ENCODE assay signal across 35 cellular contexts in the genomic region with DNA sequence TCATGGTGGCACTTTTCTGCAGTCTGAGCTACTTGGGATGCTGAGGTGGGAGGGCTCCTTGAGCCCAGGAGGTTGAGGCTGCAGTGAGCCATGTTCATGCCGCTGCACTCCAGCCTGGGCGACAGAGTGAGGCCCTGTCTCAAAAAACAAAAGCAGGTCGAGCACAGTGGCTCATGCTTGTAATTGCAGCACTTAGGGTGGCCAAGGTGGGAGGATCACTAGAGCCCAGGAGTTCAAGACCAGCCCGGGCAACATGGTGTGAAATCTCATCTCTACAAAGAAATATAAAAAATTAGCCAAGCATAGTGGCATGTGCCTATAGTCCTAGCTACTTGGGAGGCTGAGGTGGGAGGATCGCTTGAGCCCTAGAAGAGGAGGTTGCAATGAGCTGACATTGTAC. TPM values are rescaled to one million over a fixed set of nuclear protein-coding genes. Genes with fewer than 3 reads are reported as not detected.
"Had no signal": no experiment of that assay in that cellular context is flagged by ENCODE, and none has a peak within 500 bp of the region (broad histone marks: within the 10 kb centered on the region; RNA-seq: fewer than 3 reads in every experiment).

No MANE protein-coding gene starts in this region.

- H3K36me3 ChIP-seq: transverse colon, uterus had no signal

- H3K36me3 Mint-ChIP-seq: natural killer cell treated with Interleukin-12 subunit alpha and Interleukin-12 subunit beta and Interleukin-15 and Interleukin-18, amount 100 ng/mL, for 72 hours had no signal

- DNase-seq: naive thymus-derived CD8-positive, alpha-beta T cell; nephron progenitor cell; nucleus accumbens; psoas muscle; right cardiac atrium; spleen; stimulated activated CD4-positive, alpha-beta T cell treated with anti-CD3 and anti-CD28 coated beads, Interleukin-12 subunit alpha, Interleukin-12 subunit beta, amount 100 ng/mL, for 4 hours; stimulated activated CD4-positive, alpha-beta T cell treated with anti-CD3 and anti-CD28 coated beads, Interleukin-1b, Interleukin-23, amount 100 ng/mL, for 48 hours; stimulated activated CD4-positive, alpha-beta T cell treated with anti-CD3 and anti-CD28 coated beads, Interleukin-4, amount 100 ng/mL, for 1 hour; stimulated activated CD4-positive, alpha-beta T cell treated with anti-CD3 and anti-CD28 coated beads, Interleukin-4, amount 100 ng/mL, for 4 hours; stimulated activated CD8-positive, alpha-beta memory T cell treated with anti-CD3 and anti-CD28 coated beads, Interleukin-4, amount 100 ng/mL, for 48 hours; stimulated activated naive CD4-positive, alpha-beta T cell; stimulated activated naive CD8-positive, alpha-beta T cell treated with anti-CD3 and anti-CD28 coated beads, Interleukin-15, amount 100 ng/mL, for 72 hours; stimulated activated naive CD8-positive, alpha-beta T cell treated with anti-CD3 and anti-CD28 coated beads, Interleukin-15, Interleukin-2, amounts not matched to agents 100 U/mL and 50 U/mL, for 24 hours; substantia nigra; testis; transverse colon; upper lobe of right lung; uterus had no signal

- H3K27me3 Mint-ChIP-seq: naive thymus-derived CD8-positive, alpha-beta T cell; natural killer cell treated with Interleukin-12 subunit alpha and Interleukin-12 subunit beta and Interleukin-15 and Interleukin-18, amount 100 ng/mL, for 72 hours; stimulated activated memory B cell treated with anti-CD40 and anti-IgM and Interleukin-4, amounts not matched to agents 10 μg/mL and 1 μg/mL and 100 μg/mL, for 72 hours; stimulated activated naive CD8-positive, alpha-beta T cell treated with anti-CD3 and anti-CD28 coated beads, Interleukin-15, amount 100 ng/mL, for 72 hours had no signal

- H3K4me3 Mint-ChIP-seq: naive thymus-derived CD8-positive, alpha-beta T cell; natural killer cell treated with Interleukin-12 subunit alpha and Interleukin-12 subunit beta and Interleukin-15 and Interleukin-18, amount 100 ng/mL, for 72 hours; nephron progenitor cell; neural crest cell; stimulated activated memory B cell treated with anti-CD40 and anti-IgM and Interleukin-4, amounts not matched to agents 10 μg/mL and 1 μg/mL and 100 μg/mL, for 72 hours; stimulated activated naive CD8-positive, alpha-beta T cell treated with anti-CD3 and anti-CD28 coated beads, Interleukin-15, amount 100 ng/mL, for 72 hours; type B pancreatic cell had no signal

- H3K9ac ChIP-seq: parathyroid adenoma had no signal

- H3K79me2 ChIP-seq: parathyroid adenoma had no signal

- H3K4me2 ChIP-seq: smooth muscle cell had no signal

- H2AFZ ChIP-seq: parathyroid adenoma had no signal

- H3K27me3 ChIP-seq: neutrophil, spleen, suprapubic skin, testis, tibial artery, transverse colon, upper lobe of right lung, uterus had no signal

- H3K4me1 ChIP-seq: parathyroid adenoma, psoas muscle, suprapubic skin, testis, upper lobe of right lung, uterus had no signal

- H3K27ac Mint-ChIP-seq: naive thymus-derived CD8-positive, alpha-beta T cell; natural killer cell treated with Interleukin-12 subunit alpha and Interleukin-12 subunit beta and Interleukin-15 and Interleukin-18, amount 100 ng/mL, for 72 hours; progenitor cell of endocrine pancreas; stimulated activated memory B cell treated with anti-CD40 and anti-IgM and Interleukin-4, amounts not matched to agents 10 μg/mL and 1 μg/mL and 100 μg/mL, for 72 hours; stimulated activated naive CD8-positive, alpha-beta T cell treated with anti-CD3 and anti-CD28 coated beads, Interleukin-15, amount 100 ng/mL, for 72 hours; type B pancreatic cell had no signal

- H3K9me3 Mint-ChIP-seq: naive thymus-derived CD8-positive, alpha-beta T cell; natural killer cell treated with Interleukin-12 subunit alpha and Interleukin-12 subunit beta and Interleukin-15 and Interleukin-18, amount 100 ng/mL, for 72 hours; nephron progenitor cell; neural crest cell; stimulated activated memory B cell treated with anti-CD40 and anti-IgM and Interleukin-4, amounts not matched to agents 10 μg/mL and 1 μg/mL and 100 μg/mL, for 72 hours; stimulated activated naive CD8-positive, alpha-beta T cell treated with anti-CD3 and anti-CD28 coated beads, Interleukin-15, amount 100 ng/mL, for 72 hours; type B pancreatic cell had no signal

- ATAC-seq: naive thymus-derived CD8-positive, alpha-beta T cell; natural killer cell treated with Interleukin-12 subunit alpha and Interleukin-12 subunit beta and Interleukin-15 and Interleukin-18, amount 100 ng/mL, for 72 hours; psoas muscle; right cardiac atrium; sciatic nerve; stimulated activated memory B cell treated with anti-CD40 and anti-IgM and Interleukin-4, amounts not matched to agents 10 μg/mL and 1 μg/mL and 100 μg/mL, for 72 hours; stimulated activated naive CD8-positive, alpha-beta T cell treated with anti-CD3 and anti-CD28 coated beads, Interleukin-15, amount 100 ng/mL, for 72 hours; stimulated activated naive CD8-positive, alpha-beta T cell treated with anti-CD3 and anti-CD28 coated beads, Interleukin-15, Interleukin-2, amounts not matched to agents 100 U/mL and 50 U/mL, for 24 hours; upper lobe of right lung had no signal

- H3K9me3 ChIP-seq: neutrophil, psoas muscle, spleen, suprapubic skin, testis, tibial artery, transverse colon, upper lobe of right lung, uterus had no signal

- H3K4me3 ChIP-seq: psoas muscle, skin epidermis, smooth muscle cell, spleen, suprapubic skin, testis, tibial artery, transverse colon, upper lobe of right lung, uterus had no signal

- H3K27ac ChIP-seq: neutrophil, parathyroid adenoma, psoas muscle, skin epidermis, spleen, suprapubic skin, testis, tibial artery, transverse colon, upper lobe of right lung, uterus had no signal

RNA-seq across cellular contexts. Expression of a gene that starts 28.5 kb away (rescaled TPM):
- total RNA-seq: naive thymus-derived CD8-positive, alpha-beta T cell; natural killer cell treated with Interleukin-12 subunit alpha and Interleukin-12 subunit beta and Interleukin-15 and Interleukin-18, amount 100 ng/mL, for 72 hours; neural crest cell; omental fat pad; osteocyte; progenitor cell of endocrine pancreas; renal cortical epithelial cell; smooth muscle cell; spleen; suprapubic skin; transverse colon; upper lobe of right lung had no signal
- polyA plus RNA-seq: naive thymus-derived CD8-positive, alpha-beta T cell; spleen had no signal

RNA-seq across cellular contexts. Expression of a gene that starts 37.2 kb away (rescaled TPM):
- total RNA-seq: naive thymus-derived CD8-positive, alpha-beta T cell; natural killer cell treated with Interleukin-12 subunit alpha and Interleukin-12 subunit beta and Interleukin-15 and Interleukin-18, amount 100 ng/mL, for 72 hours; renal cortical epithelial cell had no signal
- polyA plus RNA-seq: naive thymus-derived CD8-positive, alpha-beta T cell had no signal

RNA-seq across cellular contexts. Expression of a gene that starts 59.9 kb away (rescaled TPM):
- total RNA-seq: naive thymus-derived CD8-positive, alpha-beta T cell; natural killer cell treated with Interleukin-12 subunit alpha and Interleukin-12 subunit beta and Interleukin-15 and Interleukin-18, amount 100 ng/mL, for 72 hours; neural crest cell; omental fat pad; osteocyte; progenitor cell of endocrine pancreas; psoas muscle; right cardiac atrium; smooth muscle cell; spleen; urinary bladder; uterus had no signal
- polyA plus RNA-seq: naive thymus-derived CD8-positive, alpha-beta T cell; right cardiac atrium; smooth muscle cell had no signal
